21 cellular contexts compared by ENCODE assay signal in the genomic region with DNA sequence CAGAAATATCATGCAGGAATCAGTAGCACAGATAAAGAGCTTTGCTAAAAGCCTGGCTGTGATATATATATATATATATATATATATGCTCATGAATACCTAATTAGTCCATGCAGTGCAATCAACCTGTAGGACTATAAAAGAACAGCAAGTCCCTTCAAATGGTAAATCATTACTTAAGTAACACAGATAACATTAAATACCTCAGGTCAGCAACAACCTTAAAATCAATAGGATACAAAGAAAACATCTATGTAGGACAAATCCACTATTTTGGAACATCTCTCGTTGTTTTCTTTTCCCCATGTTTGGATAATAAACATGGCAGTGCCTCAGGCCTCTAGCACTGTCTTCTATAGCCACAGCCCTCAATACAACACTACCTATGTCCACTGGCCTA.
"Had no signal": no experiment of that assay in that cellular context is flagged by ENCODE, and none has a peak within 500 bp of the region (broad histone marks: within the 10 kb centered on the region; RNA-seq: fewer than 3 reads in every experiment).

No MANE protein-coding gene starts in this region.

- H3K4me1 ChIP-seq: lower lobe of right lung had no signal

- H3K9me3 ChIP-seq: esophagus muscularis mucosa, gastroesophageal sphincter, heart left ventricle, left ventricle myocardium inferior, lower lobe of right lung had no signal

- H3K27ac ChIP-seq: coronary artery, dorsolateral prefrontal cortex, esophagus muscularis mucosa, foreskin keratinocyte, gastroesophageal sphincter, heart left ventricle, left ventricle myocardium inferior, lower lobe of right lung had no signal

- ATAC-seq: foreskin keratinocyte, gastroesophageal sphincter, heart left ventricle, left cardiac atrium, lower lobe of right lung, mucosa of descending colon had no signal

- H3K4me3 ChIP-seq: coronary artery, dorsolateral prefrontal cortex, esophagus muscularis mucosa, gastroesophageal sphincter, heart left ventricle, left ventricle myocardium inferior, lower lobe of right lung, mucosa of descending colon had no signal

- H3K27me3 ChIP-seq: dorsolateral prefrontal cortex, esophagus muscularis mucosa, foreskin keratinocyte, gastroesophageal sphincter, heart left ventricle had no signal

- H3K27ac Mint-ChIP-seq: mesothelial cell of epicardium, naive B cell had no signal

- DNase-seq: dermis blood vessel endothelial cell; dorsolateral prefrontal cortex; effector CD4-positive, alpha-beta T cell; foreskin keratinocyte; heart left ventricle; hippocampal formation; left cardiac atrium; left ventricle myocardium inferior; lower lobe of right lung; mesenchymal stem cell; mucosa of descending colon; naive B cell had no signal

- FAIRE-seq: colon, endothelial cell of umbilical vein, frontal cortex, islet of Langerhans, keratinocyte had no signal

- H3K36me3 Mint-ChIP-seq: naive B cell had no signal

- H3K4me1 Mint-ChIP-seq: naive B cell had no signal

- H3K4me3 Mint-ChIP-seq: mesothelial cell of epicardium, naive B cell had no signal
